Comparison of ENCODE assay signal across 1 cellular context in genomic region chr19:10328558-10329429, GRCh38.
A peak's percentile ranks its signal among the peaks of the same experiment; 100 is the strongest.
TF ChIP-seq lines count a peak whose summit lies in the region.

No MANE protein-coding gene starts in this region.

TF ChIP-seq in HepG2, 621 proteins besides CTCF, POLR2A, EP300 and RAD21:
- TF ChIP-seq CENPBD1 (CRISPR knock-in tag; IDR thresholded peaks at IDR 0.05; ENCODE audit: borderline replicate concordance, low read depth) (no peak), PBX3 (CRISPR knock-in tag; IDR thresholded peaks at IDR 0.05; ENCODE audit: borderline replicate concordance) (no peak), ZNF543 (CRISPR knock-in tag; IDR thresholded peaks at IDR 0.05) (no peak), RBM22 (optimal IDR thresholded peaks at IDR 0.05; ENCODE audit: low read length) (peak; percentile 27), ELF3 (CRISPR knock-in tag; IDR thresholded peaks at IDR 0.05) (no peak), AGO2 (optimal IDR thresholded peaks at IDR 0.05; ENCODE audit: low read depth, low read length) (peak; percentile 74), ZNF841 (CRISPR knock-in tag; IDR thresholded peaks at IDR 0.05; ENCODE audit: borderline replicate concordance) (no peak), DNMT1 (CRISPR knock-in tag; IDR thresholded peaks at IDR 0.05) (no peak), AFF4 (CRISPR knock-in tag; IDR thresholded peaks at IDR 0.05) (no peak), ZFP37 (CRISPR knock-in tag; IDR thresholded peaks at IDR 0.05; ENCODE audit: borderline replicate concordance) (no peak), ZNF180 (CRISPR knock-in tag; IDR thresholded peaks at IDR 0.05; ENCODE audit: borderline replicate concordance, low read depth) (no peak), ESRRA (CRISPR knock-in tag; IDR thresholded peaks at IDR 0.05; ENCODE audit: low read depth) (no peak), ZNF17 (CRISPR knock-in tag; IDR thresholded peaks at IDR 0.05) (no peak), SIN3A (IDR thresholded peaks at IDR 0.05; ENCODE audit: borderline replicate concordance, low read depth, low read length) (no peak), SMARCE1 (IDR thresholded peaks at IDR 0.05; ENCODE audit: borderline replicate concordance) (no peak), RBFOX2 (IDR thresholded peaks at IDR 0.05; ENCODE audit: low read depth, low read length) (peak; percentile 78), ZNF263 (CRISPR knock-in tag; IDR thresholded peaks at IDR 0.05) (no peak), HCFC1 (IDR thresholded peaks at IDR 0.05; ENCODE audit: low read depth, low read length) (no peak), ZNF296 (CRISPR knock-in tag; conservative IDR thresholded peaks at IDR 0.05) (no peak), ZNF205 (CRISPR knock-in tag; IDR thresholded peaks at IDR 0.05) (no peak), ZNF34 (CRISPR knock-in tag; IDR thresholded peaks at IDR 0.05; ENCODE audit: borderline replicate concordance) (no peak)
